10 cellular contexts compared by ENCODE assay signal in the genomic region with DNA sequence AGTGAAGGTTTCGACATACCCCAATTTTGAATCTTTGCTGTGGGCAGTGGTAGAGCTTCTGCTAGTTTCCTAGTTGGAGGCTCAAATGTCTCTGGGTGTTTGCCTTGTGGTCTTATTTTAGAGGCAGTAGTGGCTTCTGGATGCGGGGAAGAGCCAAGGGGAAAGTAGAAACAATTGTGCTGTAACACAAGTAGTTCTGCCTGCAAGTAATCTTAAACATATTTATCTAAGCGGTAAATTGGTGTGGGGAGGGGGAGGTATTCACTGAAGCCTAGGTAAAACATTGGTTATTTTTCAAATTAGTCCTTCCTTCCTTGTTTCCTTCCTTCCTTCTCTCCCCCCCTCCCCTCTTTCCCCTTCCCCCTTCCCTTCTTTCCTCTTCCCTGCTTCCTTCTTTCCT. TPM values are rescaled to one million over a fixed set of nuclear protein-coding genes. Genes with fewer than 3 reads are reported as not detected.
DNase-seq lines count a peak whose midpoint lies in the region; TF ChIP-seq lines count a peak whose summit lies in the region.
"Had no signal": no experiment of that assay in that cellular context is flagged by ENCODE, and none has a peak within 500 bp of the region (broad histone marks: within the 10 kb centered on the region; RNA-seq: fewer than 3 reads in every experiment).

A gene with protein sequence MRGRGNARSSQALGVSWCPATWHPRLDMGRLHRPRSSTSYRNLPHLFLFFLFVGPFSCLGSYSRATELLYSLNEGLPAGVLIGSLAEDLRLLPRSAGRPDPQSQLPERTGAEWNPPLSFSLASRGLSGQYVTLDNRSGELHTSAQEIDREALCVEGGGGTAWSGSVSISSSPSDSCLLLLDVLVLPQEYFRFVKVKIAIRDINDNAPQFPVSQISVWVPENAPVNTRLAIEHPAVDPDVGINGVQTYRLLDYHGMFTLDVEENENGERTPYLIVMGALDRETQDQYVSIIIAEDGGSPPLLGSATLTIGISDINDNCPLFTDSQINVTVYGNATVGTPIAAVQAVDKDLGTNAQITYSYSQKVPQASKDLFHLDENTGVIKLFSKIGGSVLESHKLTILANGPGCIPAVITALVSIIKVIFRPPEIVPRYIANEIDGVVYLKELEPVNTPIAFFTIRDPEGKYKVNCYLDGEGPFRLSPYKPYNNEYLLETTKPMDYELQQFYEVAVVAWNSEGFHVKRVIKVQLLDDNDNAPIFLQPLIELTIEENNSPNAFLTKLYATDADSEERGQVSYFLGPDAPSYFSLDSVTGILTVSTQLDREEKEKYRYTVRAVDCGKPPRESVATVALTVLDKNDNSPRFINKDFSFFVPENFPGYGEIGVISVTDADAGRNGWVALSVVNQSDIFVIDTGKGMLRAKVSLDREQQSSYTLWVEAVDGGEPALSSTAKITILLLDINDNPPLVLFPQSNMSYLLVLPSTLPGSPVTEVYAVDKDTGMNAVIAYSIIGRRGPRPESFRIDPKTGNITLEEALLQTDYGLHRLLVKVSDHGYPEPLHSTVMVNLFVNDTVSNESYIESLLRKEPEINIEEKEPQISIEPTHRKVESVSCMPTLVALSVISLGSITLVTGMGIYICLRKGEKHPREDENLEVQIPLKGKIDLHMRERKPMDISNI (minus strand): TSS at position 101 of the 400 bp plus-strand sequence. CDS start 691 bp downstream, outside the sequence.

- TF ChIP-seq EP300 in transverse colon (IDR thresholded peaks at IDR 0.05; ENCODE audit: low read depth): no peak

- H3K4me1 ChIP-seq in SJCRH30 (no peaks in the 10 kb centered on the region), muscle layer of duodenum (ENCODE audit: control insufficient read depth in 1 of 2, insufficient read depth in 2 of 2, low read length in 2 of 2) (peaks cover 0 to 25% of the 10 kb centered on the region in 2 donors), transverse colon (peaks cover 0 to 18% (median 9%) of the 10 kb centered on the region in 4 donors)

- H3K36me3 ChIP-seq in SJCRH30 (no peaks in the 10 kb centered on the region), muscle layer of duodenum (ENCODE audit: control insufficient read depth in 1 of 2, insufficient read depth in 2 of 2, low read length in 2 of 2) (no peaks in the 10 kb centered on the region), transverse colon (no peaks in the 10 kb centered on the region)

- no peak for DNase-seq in SJCRH30
- no peak for DNase-seq in epithelial cell of esophagus (ENCODE audit: low read depth)
- no peak for DNase-seq in transverse colon
- DNase-seq in activated naive CD4-positive, alpha-beta T cell treated with anti-CD3 and anti-CD28 coated beads, Interleukin-2, amount 50 U/mL, for 16 hours: no peak
- no peak for DNase-seq in RPMI8226
- no peak for DNase-seq in 8988T
- DNase-seq: activated CD4-positive, alpha-beta T cell treated with anti-CD3 and anti-CD28 coated beads, Interleukin-2, amount 10 ng/mL, durations not matched to agents 24 days and 14 days; HFFc6 had no signal

- H3K27me3 ChIP-seq in SJCRH30 (no peaks in the 10 kb centered on the region), muscle layer of duodenum (ENCODE audit: low read depth, low read length) (peaks cover 8% of the 10 kb centered on the region), transverse colon (peaks cover 6% of the 10 kb centered on the region)

- peak within 1 kb of the TSS; percentile 53 for H3K4me3 ChIP-seq in SJCRH30
- peak within 1 kb of the TSS; percentile 25 for H3K4me3 ChIP-seq in epithelial cell of esophagus (ENCODE audit: low read length)
- peak within 1 kb of the TSS; percentile 47 to 74 for H3K4me3 ChIP-seq in muscle layer of duodenum (ENCODE audit: low read depth in 1 of 2, low read length in 2 of 2)
- H3K4me3 ChIP-seq in transverse colon: peak within 1 kb of the TSS; percentile 12 to 49 (median 24)
- H3K4me3 ChIP-seq: mucosa of descending colon had no signal

- no peaks in the 10 kb centered on the region for H3K9me3 ChIP-seq in SJCRH30 (replicated peaks)
- H3K9me3 ChIP-seq in muscle layer of duodenum (ENCODE audit: control insufficient read depth in 1 of 2, low read length in 2 of 2): no peaks in the 10 kb centered on the region
- H3K9me3 ChIP-seq in transverse colon: no peaks in the 10 kb centered on the region
- H3K9me3 ChIP-seq: mucosa of descending colon had no signal

- intact Hi-C loops in transverse colon (cut with DNase I; ENCODE audit: low total_unique reads): no loop called here

- 32 to 33% methylated on average over 3 of the region's 3 CpGs for WGBS in transverse colon (ENCODE audit: low coverage in 1 of 2), 2 donors

- in situ Hi-C loops in transverse colon (cut with MboI; ENCODE audit: low pct_ligation_motif_present in 1 of 4, low pct_unique_long_range_greater_than_20kb in 1 of 4, low sequenced_read_pairs in 3 of 4): no loop called here

- TF ChIP-seq POLR2A in transverse colon (IDR thresholded peaks at IDR 0.05): no peak

- no peak for TF ChIP-seq CTCF in epithelial cell of esophagus (IDR thresholded peaks at IDR 0.05; ENCODE audit: insufficient read depth, low read depth, low read length, missing control alignments)
- TF ChIP-seq CTCF in transverse colon (IDR thresholded peaks at IDR 0.05): no peak

- H3K27ac ChIP-seq in SJCRH30 (no peak within 1 kb of the TSS), muscle layer of duodenum (ENCODE audit: low read length) (no peak within 1 kb of the TSS), transverse colon (peak within 1 kb of the TSS in 3 of 4 donors; percentile 43 to 61 (median 53))

RNA-seq across cellular contexts. Expression of the gene that starts here (rescaled TPM):
- total RNA-seq in SJCRH30 (2014; rRNA removed; shearing (Covaris generic)): 1.1 TPM in 2 replicates
- total RNA-seq in transverse colon: 1 to 10 TPM in 2 of 4 donors, not detected in 2; 1.4 to 6.0 TPM
- total RNA-seq: activated CD4-positive, alpha-beta T cell treated with anti-CD3 and anti-CD28 coated beads, Interleukin-2, amount 10 ng/mL, durations not matched to agents 24 days and 14 days; HFFc6 had no signal

Comparison
In these comparisons a context has a peak if more than half of its experiments do, and no peak if none do; other contexts are left out.
1. H3K27ac ChIP-seq: peak in transverse colon (3 of 4); none in SJCRH30 (single experiment) and muscle layer of duodenum (single experiment).
2. Peak in every context shown above with its lines, with median percentiles within 50 percentile points of each other: H3K4me3 ChIP-seq.